ENCODE assay signal across 29 cellular contexts in the genomic region with DNA sequence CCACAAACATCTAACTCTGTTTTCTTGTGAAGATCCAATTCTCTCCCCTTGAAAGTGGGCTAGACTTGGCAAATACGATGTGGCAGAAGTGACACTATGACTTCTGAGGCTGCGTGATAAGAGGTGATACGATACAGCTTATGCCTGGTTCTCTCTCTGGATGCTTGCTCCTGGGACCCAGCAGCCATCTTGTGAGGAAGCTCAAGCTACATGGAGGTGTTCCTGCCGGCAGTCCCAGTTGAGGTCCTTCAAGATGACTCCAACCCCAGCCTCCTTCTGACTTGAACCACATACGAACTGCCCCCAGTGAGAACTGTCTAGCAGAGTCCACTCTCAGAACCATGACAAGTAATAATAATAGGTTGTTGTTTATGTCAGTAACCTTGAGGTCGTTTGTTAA.
"Had no signal": no experiment of that assay in that cellular context is flagged by ENCODE, and none has a peak within 500 bp of the region (broad histone marks: within the 10 kb centered on the region; RNA-seq: fewer than 3 reads in every experiment).

No MANE protein-coding gene starts in this region.

- H3K27ac ChIP-seq: brain microvascular endothelial cell, coronary artery, esophagus muscularis mucosa, foreskin keratinocyte, gastrocnemius medialis, heart left ventricle, WERI-Rb-1 had no signal

- FAIRE-seq: astrocyte, bronchial epithelial cell had no signal

- H3K4me1 ChIP-seq: foreskin keratinocyte had no signal

- DNase-seq: activated B cell treated with CpG ODN at 0.5 μM for 24 hours; activated CD4-positive, alpha-beta T cell treated with anti-CD3 and anti-CD28 coated beads for 48 hours; activated CD4-positive, alpha-beta T cell treated with anti-CD3 and anti-CD28 coated beads, Interleukin-2, amount 50 U/mL, for 1 hour; activated CD4-positive, alpha-beta T cell treated with anti-CD3 and anti-CD28 coated beads, Interleukin-2, amount 50 U/mL, for 48 hours; activated CD8-positive, alpha-beta memory T cell treated with anti-CD3 and anti-CD28 coated beads for 24 hours; activated CD8-positive, alpha-beta T cell treated with anti-CD3 and anti-CD28 coated beads for 36 hours; activated effector memory CD4-positive, alpha-beta T cell treated with Interleukin-2 at 50 U/mL for 16 hours; activated gamma-delta T cell treated with Interleukin-2 at 50 U/mL for 16 hours; activated naive CD4-positive, alpha-beta T cell treated with anti-CD3 and anti-CD28 coated beads, Interleukin-2, amount 50 U/mL, for 16 hours; activated naive CD4-positive, alpha-beta T cell treated with Interleukin-2 at 50 U/mL for 16 hours; activated T-cell treated with anti-CD3 and anti-CD28 coated beads, Interleukin-2, amount 50 U/mL, for 4 hours; amniotic stem cell; brain microvascular endothelial cell; dorsolateral prefrontal cortex; effector memory CD8-positive, alpha-beta T cell; erythroblast; foreskin keratinocyte; gastrocnemius medialis; glutamatergic neuron; heart left ventricle; T-helper 17 cell; T1000; WERI-Rb-1 had no signal

- H3K36me3 ChIP-seq: brain microvascular endothelial cell, esophagus muscularis mucosa, gastrocnemius medialis, heart left ventricle, WERI-Rb-1 had no signal

- H3K9me3 ChIP-seq: gastrocnemius medialis had no signal

- ATAC-seq: activated CD4-positive, CD25-positive, alpha-beta regulatory T cell treated with anti-CD3 and anti-CD28 coated beads, Interleukin-2, amount 50 U/mL, for 24 hours; activated CD8-positive, alpha-beta T cell treated with anti-CD3 and anti-CD28 coated beads for 36 hours; activated T-cell treated with anti-CD3 and anti-CD28 coated beads, Interleukin-2, amount 50 U/mL, for 4 hours; activated T-helper 17 cell treated with anti-CD3 and anti-CD28 coated beads, Interleukin-2, amount 50 U/mL, for 72 hours; effector memory CD8-positive, alpha-beta T cell; foreskin keratinocyte; gastrocnemius medialis; heart left ventricle; T-helper 17 cell had no signal

- H3K4me3 ChIP-seq: coronary artery, dorsolateral prefrontal cortex, esophagus muscularis mucosa, gastrocnemius medialis, heart left ventricle had no signal

- H3K27me3 ChIP-seq: brain microvascular endothelial cell, dorsolateral prefrontal cortex, gastrocnemius medialis, heart left ventricle had no signal
